In genomic region chr17:33404070-33404770, GRCh38 we compare ENCODE assay signal across 38 cellular contexts.
"Had no signal": no experiment of that assay in that cellular context is flagged by ENCODE, and none has a peak within 500 bp of the region (broad histone marks: within the 10 kb centered on the region; RNA-seq: fewer than 3 reads in every experiment).

No MANE protein-coding gene starts in this region.

- H3K4me3 Mint-ChIP-seq: activated CD4-positive, alpha-beta memory T cell treated with anti-CD3 and anti-CD28 coated beads, Interleukin-2, amount 10 ng/mL, durations not matched to agents 7 days and 5 days; activated CD4-positive, alpha-beta T cell treated with anti-CD3 and anti-CD28 coated beads for 36 hours; activated CD4-positive, alpha-beta T cell treated with anti-CD3 and anti-CD28 coated beads, Interleukin-2, amount 10 ng/mL, durations not matched to agents 7 days and 5 days; activated CD8-positive, alpha-beta memory T cell treated with anti-CD3 and anti-CD28 coated beads, Interleukin-2, amount 10 ng/mL, durations not matched to agents 7 days and 5 days; activated CD8-positive, alpha-beta T cell treated with anti-CD3 and anti-CD28 coated beads, Interleukin-2, amount 10 ng/mL, durations not matched to agents 7 days and 5 days; activated naive CD4-positive, alpha-beta T cell treated with anti-CD3 and anti-CD28 coated beads for 36 hours; activated naive CD8-positive, alpha-beta T cell treated with anti-CD3 and anti-CD28 coated beads for 36 hours; activated T-cell treated with anti-CD3 and anti-CD28 coated beads, Interleukin-2, amount 50 U/mL, for 24 hours; central memory CD8-positive, alpha-beta T cell; T-helper 17 cell; WTC11 had no signal

- H3K27me3 Mint-ChIP-seq: activated CD4-positive, alpha-beta memory T cell treated with anti-CD3 and anti-CD28 coated beads, Interleukin-2, amount 10 ng/mL, durations not matched to agents 7 days and 5 days had no signal

- H3K9me3 Mint-ChIP-seq: activated CD4-positive, alpha-beta memory T cell treated with anti-CD3 and anti-CD28 coated beads, Interleukin-2, amount 10 ng/mL, durations not matched to agents 7 days and 5 days; activated CD4-positive, alpha-beta T cell treated with anti-CD3 and anti-CD28 coated beads, Interleukin-2, amount 10 ng/mL, durations not matched to agents 7 days and 5 days; activated naive CD4-positive, alpha-beta T cell treated with anti-CD3 and anti-CD28 coated beads for 36 hours; activated naive CD8-positive, alpha-beta T cell treated with anti-CD3 and anti-CD28 coated beads for 36 hours; activated T-cell treated with anti-CD3 and anti-CD28 coated beads, Interleukin-2, amount 50 U/mL, for 24 hours; activated T-helper 2 cell treated with anti-CD3 and anti-CD28 coated beads, Interferon-gamma antibody, Interleukin-2, Interleukin-4, amounts not matched to agents 10 μg/mL and 5 μg/mL and 100 μg/mL, durations not matched to agents 14 hours and 24 hours and 36 hours; central memory CD8-positive, alpha-beta T cell had no signal

- H3K36me3 Mint-ChIP-seq: activated CD8-positive, alpha-beta memory T cell treated with anti-CD3 and anti-CD28 coated beads, Interleukin-2, amount 10 ng/mL, durations not matched to agents 7 days and 5 days; activated naive CD4-positive, alpha-beta T cell treated with anti-CD3 and anti-CD28 coated beads, Interleukin-2, amount 50 U/mL, for 72 hours; activated naive CD8-positive, alpha-beta T cell treated with anti-CD3 and anti-CD28 coated beads for 36 hours; WTC11 had no signal

- FAIRE-seq: astrocyte, TTC549 had no signal

- ATAC-seq: activated CD4-positive, alpha-beta T cell treated with anti-CD3 and anti-CD28 coated beads for 36 hours; activated CD4-positive, CD25-positive, alpha-beta regulatory T cell treated with anti-CD3 and anti-CD28 coated beads, Interleukin-2, amount 50 U/mL, for 24 hours; activated CD8-positive, alpha-beta memory T cell treated with anti-CD3 and anti-CD28 coated beads, Interleukin-2, amount 10 ng/mL, durations not matched to agents 7 days and 5 days; activated CD8-positive, alpha-beta T cell treated with anti-CD3 and anti-CD28 coated beads, Interleukin-2, amount 10 ng/mL, durations not matched to agents 7 days and 5 days; activated naive CD4-positive, alpha-beta T cell treated with anti-CD3 and anti-CD28 coated beads, Interleukin-2, amount 50 U/mL, for 72 hours; body of pancreas; T-helper 17 cell; WTC11 had no signal

- H3K4me1 ChIP-seq: adrenal gland, body of pancreas, breast epithelium, colonic mucosa had no signal

- H3K27ac Mint-ChIP-seq: activated CD4-positive, alpha-beta memory T cell treated with anti-CD3 and anti-CD28 coated beads, Interleukin-2, amount 10 ng/mL, durations not matched to agents 7 days and 5 days; activated CD4-positive, alpha-beta T cell treated with anti-CD3 and anti-CD28 coated beads for 36 hours; activated CD4-positive, alpha-beta T cell treated with anti-CD3 and anti-CD28 coated beads, Interleukin-2, amount 10 ng/mL, durations not matched to agents 7 days and 5 days; activated CD8-positive, alpha-beta memory T cell treated with anti-CD3 and anti-CD28 coated beads, Interleukin-2, amount 10 ng/mL, durations not matched to agents 7 days and 5 days; activated CD8-positive, alpha-beta T cell treated with anti-CD3 and anti-CD28 coated beads, Interleukin-2, amount 10 ng/mL, durations not matched to agents 7 days and 5 days; activated naive CD4-positive, alpha-beta T cell treated with anti-CD3 and anti-CD28 coated beads for 36 hours; activated naive CD4-positive, alpha-beta T cell treated with anti-CD3 and anti-CD28 coated beads, Interleukin-2, amount 50 U/mL, for 72 hours; activated naive CD8-positive, alpha-beta T cell treated with anti-CD3 and anti-CD28 coated beads for 36 hours; activated T-cell treated with anti-CD3 and anti-CD28 coated beads, Interleukin-2, amount 50 U/mL, for 24 hours; activated T-helper 2 cell treated with anti-CD3 and anti-CD28 coated beads, Interferon-gamma antibody, Interleukin-2, Interleukin-4, amounts not matched to agents 10 μg/mL and 5 μg/mL and 100 μg/mL, durations not matched to agents 14 hours and 24 hours and 36 hours; T-helper 17 cell; WTC11 had no signal

- H3K4me3 ChIP-seq: adrenal gland, body of pancreas, breast epithelium, cardiac muscle cell, colonic mucosa had no signal

- H3K36me3 ChIP-seq: adrenal gland, brain microvascular endothelial cell, breast epithelium, cardiac muscle cell, colonic mucosa had no signal

- H3K9me3 ChIP-seq: adrenal gland, body of pancreas, breast epithelium, colonic mucosa had no signal

- H3K27me3 ChIP-seq: adrenal gland, body of pancreas, brain microvascular endothelial cell, cardiac muscle cell, colonic mucosa had no signal

- DNase-seq: activated CD4-positive, alpha-beta memory T cell treated with anti-CD3 and anti-CD28 coated beads, Interleukin-2, amount 10 ng/mL, durations not matched to agents 7 days and 5 days; activated CD4-positive, alpha-beta T cell treated with anti-CD3 and anti-CD28 coated beads for 1 hour; activated CD4-positive, alpha-beta T cell treated with anti-CD3 and anti-CD28 coated beads for 36 hours; activated CD4-positive, alpha-beta T cell treated with anti-CD3 and anti-CD28 coated beads for 48 hours; activated CD4-positive, alpha-beta T cell treated with anti-CD3 and anti-CD28 coated beads, Interleukin-2, amount 10 ng/mL, durations not matched to agents 7 days and 5 days; activated CD4-positive, alpha-beta T cell treated with anti-CD3 and anti-CD28 coated beads, Interleukin-2, amount 50 U/mL, for 48 hours; activated CD4-positive, CD25-positive, alpha-beta regulatory T cell; activated CD8-positive, alpha-beta memory T cell treated with anti-CD3 and anti-CD28 coated beads for 24 hours; activated CD8-positive, alpha-beta memory T cell treated with anti-CD3 and anti-CD28 coated beads, Interleukin-2, amount 10 ng/mL, durations not matched to agents 7 days and 5 days; activated CD8-positive, alpha-beta memory T cell treated with anti-CD3 and anti-CD28 coated beads, Interleukin-2, amount 50 U/mL, for 48 hours; activated CD8-positive, alpha-beta T cell treated with anti-CD3 and anti-CD28 coated beads, Interleukin-2, amount 10 ng/mL, durations not matched to agents 7 days and 5 days; activated effector memory CD4-positive, alpha-beta T cell treated with Interleukin-2 at 50 U/mL for 16 hours; activated gamma-delta T cell; activated naive CD4-positive, alpha-beta T cell treated with anti-CD3 and anti-CD28 coated beads for 36 hours; activated naive CD4-positive, alpha-beta T cell treated with anti-CD3 and anti-CD28 coated beads, Interleukin-2, amount 50 U/mL, for 16 hours; activated naive CD8-positive, alpha-beta T cell treated with anti-CD3 and anti-CD28 coated beads for 36 hours; activated T-cell treated with anti-CD3 and anti-CD28 coated beads, Interleukin-2, amount 50 U/mL, for 24 hours; activated T-cell treated with anti-CD3 and anti-CD28 coated beads, Interleukin-2, amount 50 U/mL, for 48 hours; adrenal gland; amniotic stem cell; aorta; body of pancreas; brain microvascular endothelial cell; caudate nucleus; cerebellar nuclear complex; colonic mucosa; T-helper 17 cell; T-helper 9 cell had no signal

- H3K27ac ChIP-seq: adrenal gland, body of pancreas, brain microvascular endothelial cell, breast epithelium, cardiac muscle cell, colonic mucosa, VCaP had no signal

- H3K4me1 Mint-ChIP-seq: activated CD4-positive, alpha-beta memory T cell treated with anti-CD3 and anti-CD28 coated beads, Interleukin-2, amount 10 ng/mL, durations not matched to agents 7 days and 5 days; activated CD4-positive, alpha-beta T cell treated with anti-CD3 and anti-CD28 coated beads for 36 hours; activated CD4-positive, alpha-beta T cell treated with anti-CD3 and anti-CD28 coated beads, Interleukin-2, amount 10 ng/mL, durations not matched to agents 7 days and 5 days; activated CD8-positive, alpha-beta memory T cell treated with anti-CD3 and anti-CD28 coated beads, Interleukin-2, amount 10 ng/mL, durations not matched to agents 7 days and 5 days; activated naive CD8-positive, alpha-beta T cell treated with anti-CD3 and anti-CD28 coated beads for 36 hours; central memory CD8-positive, alpha-beta T cell had no signal
